ENCODE assay signal across 15 cellular contexts in genomic region chr4:7135389-7135746, GRCh38. TPM values are rescaled to one million over a fixed set of nuclear protein-coding genes. Genes with fewer than 3 reads are reported as not detected.
DNase-seq lines count a peak whose midpoint lies in the region; ATAC-seq and TF ChIP-seq lines count a peak whose summit lies in the region.
"Had no signal": no experiment of that assay in that cellular context is flagged by ENCODE, and none has a peak within 500 bp of the region (broad histone marks: within the 10 kb centered on the region; RNA-seq: fewer than 3 reads in every experiment).

No MANE protein-coding gene starts in this region.

- peak overlapping the region; percentile 71 for H3K18ac ChIP-seq in neuronal stem cell (ENCODE audit: low read length)

- no peak overlapping the region for H3K23ac ChIP-seq in neuronal stem cell (ENCODE audit: low read depth, low read length, poor library complexity)

- no peak overlapping the region for H2BK5ac ChIP-seq in neuronal stem cell (ENCODE audit: low read length)

- H4K20me1 ChIP-seq in DND-41 (ENCODE audit: insufficient read depth, low read length): peaks cover 5% of the 10 kb centered on the region; the same call in 1 of the 2 replicates

- ATAC-seq in DND-41 (ENCODE audit: insufficient read depth, low read depth) (peak; percentile 39; the same call in 1 of the 3 replicates), HG02938 (IDR thresholded peaks at IDR 0.05; ENCODE audit: unreplicated experiment) (no peak), HG03175 (IDR thresholded peaks at IDR 0.05; ENCODE audit: unreplicated experiment) (no peak)

- H3K36me3 ChIP-seq in DND-41 (ENCODE audit: insufficient read depth, low read length) (no peaks in the 10 kb centered on the region), neuronal stem cell (replicated peaks in 1 of 2; ENCODE audit: control insufficient read depth in 2 of 2, insufficient read depth in 2 of 2, low read length in 2 of 2) (no peaks in the 10 kb centered on the region)
- H3K36me3 ChIP-seq: HAP-1 had no signal

- no peak overlapping the region for H2BK120ac ChIP-seq in neuronal stem cell (ENCODE audit: low read depth, low read length)

- H4K8ac ChIP-seq in neuronal stem cell (ENCODE audit: low read depth, low read length): peak overlapping the region; percentile 94

- no peaks in the 10 kb centered on the region for H3K9me3 ChIP-seq in DND-41 (ENCODE audit: insufficient read depth, low read length, severe bottlenecking)
- H3K9me3 ChIP-seq in neuronal stem cell (replicated peaks in 1 of 2; ENCODE audit: control insufficient read depth in 2 of 2, insufficient read depth in 1 of 2, low read depth in 1 of 2, low read length in 2 of 2): peaks cover 0 to 12% of the 10 kb centered on the region in 2 donors
- H3K9me3 ChIP-seq: HAP-1 had no signal

- H3K27me3 ChIP-seq in DND-41 (ENCODE audit: insufficient read depth, low read length, poor library complexity) (no peaks in the 10 kb centered on the region), neuronal stem cell (ENCODE audit: control insufficient read depth in 3 of 3, insufficient read depth in 3 of 3, low read depth in 1 of 3, low read length in 3 of 3) (peaks cover 0 to 5% (median 0%) of the 10 kb centered on the region in 3 experiments)

- peak overlapping the region; percentile 82 for H2AK5ac ChIP-seq in neuronal stem cell (ENCODE audit: low read depth, low read length)

- H3K4me3 ChIP-seq in DND-41 (ENCODE audit: low read depth in 1 of 2, low read length in 2 of 2): no peak overlapping the region
- no peak overlapping the region for H3K4me3 ChIP-seq in choroid plexus epithelial cell (ENCODE audit: low read depth, low read length)
- H3K4me3 ChIP-seq in neuronal stem cell (ENCODE audit: low read length in 2 of 2): no peak overlapping the region
- H3K4me3 ChIP-seq: HAP-1, psoas muscle had no signal

- WGBS in neuronal stem cell (ENCODE audit: extremely low coverage in 2 of 2, insufficient read length in 2 of 2, insufficient replicate concordance in 1 of 2), 2 donors: no CpG with 5 or more reads among the region's 13 CpGs

- H3K4me1 ChIP-seq in DND-41 (ENCODE audit: insufficient read depth, low read length) (no peaks in the 10 kb centered on the region), neuronal stem cell (ENCODE audit: control insufficient read depth in 2 of 2, insufficient read depth in 1 of 2, low read depth in 1 of 2, low read length in 2 of 2) (peaks cover 4 to 5% of the 10 kb centered on the region in 2 donors)
- H3K4me1 ChIP-seq: HAP-1, psoas muscle had no signal

- no peak for TF ChIP-seq CTCF in DND-41 (IDR thresholded peaks at IDR 0.05; ENCODE audit: borderline replicate concordance, extremely low read depth, low read length, poor library complexity, severe bottlenecking)
- TF ChIP-seq CTCF in choroid plexus epithelial cell (conservative IDR thresholded peaks at IDR 0.05; ENCODE audit: low read depth, low read length): no peak

- no peaks in the 10 kb centered on the region for H3K79me1 ChIP-seq in neuronal stem cell (ENCODE audit: low read depth, low read length)

- no peak overlapping the region for H3K4ac ChIP-seq in neuronal stem cell (ENCODE audit: low read length)

- no peak overlapping the region for H2BK15ac ChIP-seq in neuronal stem cell (ENCODE audit: low read length)

- H4K91ac ChIP-seq in neuronal stem cell (ENCODE audit: low read depth, low read length, poor library complexity): peak overlapping the region; percentile 40

- no peak overlapping the region for H3K27ac ChIP-seq in DND-41 (ENCODE audit: low read length)
- H3K27ac ChIP-seq in neuronal stem cell (replicated peaks; ENCODE audit: low read length): no peak overlapping the region
- H3K27ac ChIP-seq: epithelial cell of prostate, psoas muscle had no signal

- H2AFZ ChIP-seq in DND-41 (ENCODE audit: low read depth, low read length): no peak overlapping the region
- H2AFZ ChIP-seq in neuronal stem cell (ENCODE audit: low read length): no peak overlapping the region

- H2BK12ac ChIP-seq in neuronal stem cell (ENCODE audit: low read length): peak overlapping the region; percentile 25

- H3K4me2 ChIP-seq in DND-41 (ENCODE audit: insufficient read depth, low read length) (no peak overlapping the region), neuronal stem cell (ENCODE audit: insufficient read depth, low read length, poor library complexity, severe bottlenecking) (no peak overlapping the region)

- no peak overlapping the region for H3K9ac ChIP-seq in DND-41 (ENCODE audit: low read depth, low read length)
- no peak overlapping the region for H3K9ac ChIP-seq in neuronal stem cell (ENCODE audit: low read depth, low read length, poor library complexity)

- no peak for DNase-seq in DND-41
- DNase-seq in Kasumi-1 (lab: John Stamatoyannopoulos, UW): peak; percentile 14 to 19
- DNase-seq in choroid plexus epithelial cell (ENCODE audit: low read depth): peak; percentile 86
- no peak for DNase-seq in neuronal stem cell (ENCODE audit: low spot score)
- DNase-seq in COLO668 (lab: John Stamatoyannopoulos, UW; ENCODE audit: unreplicated experiment): no peak
- DNase-seq: CD4-positive, CD25-positive, alpha-beta regulatory T cell; GF-D8; NCI-H1436 treated with DMSO at 0.1 percent for 48 hours; NCI-H510A treated with DMSO at 0.1 percent for 48 hours; stimulated activated naive CD4-positive, alpha-beta T cell had no signal

- H3K14ac ChIP-seq in neuronal stem cell (ENCODE audit: low read length): no peak overlapping the region

- H3K79me2 ChIP-seq in DND-41 (ENCODE audit: insufficient read depth, low read length): no peaks in the 10 kb centered on the region

RNA-seq across cellular contexts. Expression of gene SORCS2, which starts 57.0 kb away (rescaled TPM):
- 2.9 TPM for polyA plus RNA-seq in neuronal stem cell (2013, experiment 1 of 2)
- polyA plus RNA-seq in neuronal stem cell (2013, experiment 2 of 2): 2.9 TPM
- polyA plus RNA-seq: CD4-positive, CD25-positive, alpha-beta regulatory T cell had no signal

Comparison
In these comparisons a context has a peak if more than half of its experiments do, and no peak if none do; other contexts are left out.
1. DNase-seq: peak in Kasumi-1 (2 of 2) and choroid plexus epithelial cell (single experiment); none in DND-41 (single experiment), neuronal stem cell (single experiment) and COLO668 (single experiment).